11 cellular contexts compared by ENCODE assay signal in the genomic region with DNA sequence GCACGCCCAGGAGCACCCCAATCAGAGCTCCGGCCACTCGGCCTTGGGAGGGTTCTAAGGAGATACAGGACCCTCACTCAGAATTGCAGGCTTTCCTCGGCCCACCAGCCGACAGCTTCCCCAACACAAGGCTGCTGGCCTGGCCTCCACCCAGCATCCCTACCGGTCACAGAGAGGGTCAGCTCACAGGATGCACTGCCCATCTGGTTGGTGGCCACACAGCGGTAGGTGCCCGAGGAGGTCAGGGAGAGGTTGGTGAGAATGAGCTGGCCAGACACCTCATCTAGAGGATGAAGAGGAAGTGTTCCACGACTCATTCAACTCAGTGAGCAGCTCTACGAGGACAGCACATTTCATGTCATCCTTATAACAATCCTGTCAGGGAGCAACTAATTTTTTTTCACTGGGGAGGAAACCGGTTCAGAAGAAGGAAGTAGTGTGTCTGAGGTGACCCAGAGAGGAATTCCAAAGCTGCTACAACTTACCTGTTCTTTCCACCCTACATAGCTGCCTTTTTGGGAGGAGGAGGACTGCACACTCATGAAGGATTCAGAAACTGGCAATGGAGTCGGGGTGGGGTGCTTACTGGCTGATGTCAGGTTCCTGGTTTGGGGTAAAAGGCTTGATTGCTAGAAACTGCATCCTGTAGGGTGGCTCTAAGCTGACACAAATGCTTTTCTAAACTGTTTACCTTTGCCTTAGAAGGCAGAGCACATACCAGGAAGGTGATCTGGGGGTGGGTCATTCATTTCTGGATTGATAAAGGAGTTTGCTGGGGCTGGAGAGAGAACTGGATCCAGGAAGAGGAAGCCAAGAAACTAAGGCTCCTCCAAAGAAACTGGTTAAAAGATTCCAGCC. TPM values are rescaled to one million over a fixed set of nuclear protein-coding genes. Genes with fewer than 3 reads are reported as not detected.
A peak's percentile ranks its signal among the peaks of the same experiment; 100 is the strongest.
DNase-seq lines count a peak whose midpoint lies in the region; ATAC-seq, FAIRE-seq and TF ChIP-seq lines count a peak whose summit lies in the region.
"Had no signal": no experiment of that assay in that cellular context is flagged by ENCODE, and none has a peak within 500 bp of the region (broad histone marks: within the 10 kb centered on the region; RNA-seq: fewer than 3 reads in every experiment).

No MANE protein-coding gene starts in this region.

- no TSS peak for BruUV-seq in K562 (replicated peaks; lab: Mats Ljungman, UMichigan)

- H3K27me3 ChIP-seq in H7 (ENCODE audit: control insufficient read depth, insufficient read depth, low read length): peaks cover 95% of the 10 kb centered on the region
- H3K27me3 ChIP-seq in K562 (ENCODE audit: control insufficient read depth in 2 of 2, insufficient read depth in 2 of 2, low read length in 2 of 2): peaks cover 11 to 51% of the 10 kb centered on the region in 2 experiments; a peak in 4 of 5 replicates
- H3K27me3 ChIP-seq in mucosa of stomach (ENCODE audit: control insufficient read depth, insufficient read depth, low read length): peaks cover 19% of the 10 kb centered on the region

- H3K9me3 ChIP-seq in K562 (replicated peaks; ENCODE audit: control insufficient read depth, insufficient read depth, low read depth, low read length) (no peaks in the 10 kb centered on the region), mucosa of stomach (ENCODE audit: control insufficient read depth, low read length) (no peaks in the 10 kb centered on the region)
- H3K9me3 ChIP-seq: ascending aorta had no signal

- no peak overlapping the region for H3K27ac ChIP-seq in K562 (ENCODE audit: extremely low read depth, low read depth, low read length)
- H3K27ac ChIP-seq: C4-2B had no signal

- ATAC-seq in K562 (no peak), GM18858 (IDR thresholded peaks at IDR 0.05; ENCODE audit: unreplicated experiment) (no peak), GM18511 (IDR thresholded peaks at IDR 0.05; ENCODE audit: unreplicated experiment) (no peak), GM19467 (IDR thresholded peaks at IDR 0.05; ENCODE audit: unreplicated experiment) (no peak), GM18498 (IDR thresholded peaks at IDR 0.05; ENCODE audit: unreplicated experiment) (no peak)

- POLR2A ChIA-PET in K562 (lab: Yijun Ruan, JAX): interaction anchor here (0.5 to 1.0 kb wide), 3 partner anchors 10 to 726 kb away, joined by 3 read pairs; no protein-coding TSS in a partner anchor

- no peak for TF ChIP-seq POLR2A in K562 (conservative IDR thresholded peaks at IDR 0.05)

- H3K4me3 ChIP-seq in H7 (ENCODE audit: insufficient read depth, low read depth, low read length): no peak overlapping the region
- no peak overlapping the region for H3K4me3 ChIP-seq in K562
- no peak overlapping the region for H3K4me3 ChIP-seq in mucosa of stomach (ENCODE audit: low read length)
- H3K4me3 ChIP-seq: ascending aorta had no signal

- intact Hi-C loops in K562 (cut with micrococcal nuclease): no loop called here

- no peak for TF ChIP-seq EP300 in K562 (IDR thresholded peaks at IDR 0.05; ENCODE audit: low read length)

- H3K9ac ChIP-seq in K562 (ENCODE audit: insufficient read depth in 1 of 2, low read depth in 2 of 2, low read length in 2 of 2) (no peak overlapping the region; a peak in 2 of 4 replicates), mucosa of stomach (ENCODE audit: low read length) (peak overlapping the region; percentile 16)

- in situ Hi-C loops in K562 (cut with MboI): no loop called here

- no peaks in the 10 kb centered on the region for H3K9me1 ChIP-seq in K562 (ENCODE audit: control insufficient read depth, insufficient read depth, low read length)

- CTCF ChIA-PET in K562 (lab: Yijun Ruan, JAX; ENCODE audit: low intra/inter-chr PET ratio): no interaction called here

- peaks cover 18 to 24% of the 10 kb centered on the region in 2 experiments; a peak in 4 of 5 replicates for H3K4me1 ChIP-seq in K562 (replicated peaks in 1 of 2; ENCODE audit: control insufficient read depth in 2 of 2, insufficient read depth in 2 of 2, low read length in 2 of 2)
- H3K4me1 ChIP-seq in mucosa of stomach (ENCODE audit: control insufficient read depth, insufficient read depth, low read length): peaks cover 42% of the 10 kb centered on the region

- no peaks in the 10 kb centered on the region for H4K20me1 ChIP-seq in K562 (replicated peaks; ENCODE audit: control insufficient read depth, insufficient read depth, low read length)

- 5% methylated on average over 10 of the region's 12 CpGs for WGBS in K562 (ENCODE audit: insufficient coverage, low coverage, missing lambda C conversion rate)

- FAIRE-seq in K562 (lab: Jason Lieb, UNC): no peak

- peak; percentile 62 for DNase-seq in AG08396 (ENCODE audit: low spot score)
- peak; percentile 22 for DNase-seq in H7
- DNase-seq in K562 (ENCODE audit: extremely low read depth in 1 of 4, low spot score in 3 of 4): no peak
- DNase-seq: NCI-H2081 treated with DMSO at 0.1 percent for 48 hours had no signal

- TF ChIP-seq RAD21 in K562 (CRISPR knock-in tag; conservative IDR thresholded peaks at IDR 0.05 in 1 of 2, IDR thresholded peaks at IDR 0.05 in 1 of 2): no peak

- no peaks in the 10 kb centered on the region for H3K79me2 ChIP-seq in K562 (ENCODE audit: control insufficient read depth, insufficient read depth, low read length)

- H3K36me3 ChIP-seq in H7 (replicated peaks; ENCODE audit: control insufficient read depth, insufficient read depth, low read length): no peaks in the 10 kb centered on the region
- no peaks in the 10 kb centered on the region for H3K36me3 ChIP-seq in K562 (ENCODE audit: control insufficient read depth, insufficient read depth, low read length)
- peaks cover 8% of the 10 kb centered on the region for H3K36me3 ChIP-seq in mucosa of stomach (ENCODE audit: control insufficient read depth, insufficient read depth, low read length)

- no peak overlapping the region for H2AFZ ChIP-seq in K562 (ENCODE audit: low read depth, low read length)

- H3K4me2 ChIP-seq in K562 (ENCODE audit: insufficient read depth, low read length): no peak overlapping the region

- TF ChIP-seq CTCF in K562 (IDR thresholded peaks at IDR 0.05 in 2 of 3, conservative IDR thresholded peaks at IDR 0.05 in 1 of 3; ENCODE audit: insufficient read depth in 2 of 3, low read depth in 1 of 3, low read length in 3 of 3): no peak

RNA-seq across cellular contexts. Expression of a gene that starts 3.3 kb away (rescaled TPM):
- 0.48 and 0.90 TPM in 2 replicates for total RNA-seq in H7 (2014; rRNA removed; shearing (Covaris generic))
- not detected in 2 replicates for total RNA-seq in K562 (2011; cell fraction: chromatin; rRNA removed; ENCODE audit: low replicate concordance)
- total RNA-seq in K562 (2011; cell fraction: nucleolus; rRNA removed): not detected in 2 replicates
- total RNA-seq in K562 (2011; cell fraction: nucleoplasm; rRNA removed): not detected in 2 replicates
- total RNA-seq in K562 (2014; rRNA removed) (not detected in 2 replicates), K562 (2014; rRNA removed; fragmentation: Illumina TruSeq; extraction: Trizol) (not detected in 2 replicates), K562 (2015; rRNA removed; fragmentation: Illumina TruSeq; extraction: Trizol) (not detected in 2 replicates), K562 (2021) (not detected in 2 replicates)
- polyA plus RNA-seq in K562 (2011; rRNA removed) (not detected in 2 replicates), K562 (2014; fragmentation: Illumina TruSeq; extraction: Trizol) (not detected in 2 replicates), K562 (2014; fragmentation: Nextera tagmentation; extraction: Ambion mirVana) (not detected), K562 (2014; rRNA removed) (not detected in 2 replicates)
- 0.06 TPM in 1 of 2 replicates, not detected in the other for polyA plus RNA-seq in K562 (2011; cell fraction: cytosol; rRNA removed)
- polyA plus RNA-seq in K562 (2011; cell fraction: nucleus; rRNA removed): not detected in 2 replicates
- 0.11 and 0.17 TPM in 2 replicates for polyA plus RNA-seq in K562 (2012)
- not detected in 2 replicates for polyA minus RNA-seq in K562 (2011; rRNA and poly(A)+ RNA removed)
- not detected in 2 replicates for polyA minus RNA-seq in K562 (2011; cell fraction: cytosol; rRNA and poly(A)+ RNA removed)
- not detected in 2 replicates for polyA minus RNA-seq in K562 (2011; cell fraction: nucleus; rRNA and poly(A)+ RNA removed)
- total RNA-seq: ascending aorta had no signal

RNA-seq across cellular contexts. Expression of a gene that starts 9.0 kb away (rescaled TPM):
- total RNA-seq in H7 (2014; rRNA removed; shearing (Covaris generic)): 0.80 and 0.85 TPM in 2 replicates
- total RNA-seq in K562 (2011; cell fraction: chromatin; rRNA removed; ENCODE audit: low replicate concordance): 2.1 and 5.7 TPM in 2 replicates
- total RNA-seq in K562 (2011; cell fraction: nucleolus; rRNA removed): 3.7 and 5.8 TPM in 2 replicates
- total RNA-seq in K562 (2011; cell fraction: nucleoplasm; rRNA removed): 3.0 and 5.3 TPM in 2 replicates
- total RNA-seq in K562 (2014; rRNA removed) (2.0 and 3.8 TPM in 2 replicates), K562 (2014; rRNA removed; fragmentation: Illumina TruSeq; extraction: Trizol) (0.29 and 0.61 TPM in 2 replicates), K562 (2015; rRNA removed; fragmentation: Illumina TruSeq; extraction: Trizol) (0.72 and 1.3 TPM in 2 replicates), K562 (2021) (6.8 and 7.8 TPM in 2 replicates)
- polyA plus RNA-seq in K562 (2011; rRNA removed) (3.4 and 4.1 TPM in 2 replicates), K562 (2014; fragmentation: Illumina TruSeq; extraction: Trizol) (3.5 and 4.5 TPM in 2 replicates), K562 (2014; fragmentation: Nextera tagmentation; extraction: Ambion mirVana) (not detected), K562 (2014; rRNA removed) (3.2 and 5.7 TPM in 2 replicates)
- 7.0 and 13.8 TPM in 2 replicates for polyA plus RNA-seq in K562 (2011; cell fraction: cytosol; rRNA removed)
- 13.0 and 27.2 TPM in 2 replicates for polyA plus RNA-seq in K562 (2011; cell fraction: nucleus; rRNA removed)
- polyA plus RNA-seq in K562 (2012): 7.8 and 11.8 TPM in 2 replicates
- polyA minus RNA-seq in K562 (2011; rRNA and poly(A)+ RNA removed): 0.33 and 1.2 TPM in 2 replicates
- 1.4 and 3.2 TPM in 2 replicates for polyA minus RNA-seq in K562 (2011; cell fraction: cytosol; rRNA and poly(A)+ RNA removed)
- 2.0 and 5.9 TPM in 2 replicates for polyA minus RNA-seq in K562 (2011; cell fraction: nucleus; rRNA and poly(A)+ RNA removed)

RNA-seq across cellular contexts. Expression of a gene that starts 13.4 kb away (rescaled TPM):
- 0.38 and 0.85 TPM in 2 replicates for total RNA-seq in H7 (2014; rRNA removed; shearing (Covaris generic))
- total RNA-seq in K562 (2011; cell fraction: chromatin; rRNA removed; ENCODE audit: low replicate concordance): 0.74 and 2.0 TPM in 2 replicates
- total RNA-seq in K562 (2011; cell fraction: nucleolus; rRNA removed): 1.6 and 1.8 TPM in 2 replicates
- total RNA-seq in K562 (2011; cell fraction: nucleoplasm; rRNA removed): 1.2 and 2.9 TPM in 2 replicates
- 0.14 and 0.29 TPM in 2 replicates for total RNA-seq in K562 (2014; rRNA removed)
- 0.18 and 0.22 TPM in 2 replicates for total RNA-seq in K562 (2014; rRNA removed; fragmentation: Illumina TruSeq; extraction: Trizol)
- 0.15 and 0.22 TPM in 2 replicates for total RNA-seq in K562 (2015; rRNA removed; fragmentation: Illumina TruSeq; extraction: Trizol)
- total RNA-seq in K562 (2021): 0.36 and 0.91 TPM in 2 replicates
- 0.47 and 1.1 TPM in 2 replicates for polyA plus RNA-seq in K562 (2011; rRNA removed)
- polyA plus RNA-seq in K562 (2011; cell fraction: cytosol; rRNA removed): 0.31 and 1.9 TPM in 2 replicates
- 1.1 and 4.0 TPM in 2 replicates for polyA plus RNA-seq in K562 (2011; cell fraction: nucleus; rRNA removed)
- 0.70 and 2.0 TPM in 2 replicates for polyA plus RNA-seq in K562 (2012)
- polyA plus RNA-seq in K562 (2014; fragmentation: Illumina TruSeq; extraction: Trizol): 0.65 and 0.90 TPM in 2 replicates
- polyA plus RNA-seq in K562 (2014; fragmentation: Nextera tagmentation; extraction: Ambion mirVana): under 1 TPM; 0.06 to 0.08 TPM
- 0.22 and 1.5 TPM in 2 replicates for polyA plus RNA-seq in K562 (2014; rRNA removed)
- 0.24 and 0.60 TPM in 2 replicates for polyA minus RNA-seq in K562 (2011; rRNA and poly(A)+ RNA removed)
- 0.57 and 1.3 TPM in 2 replicates for polyA minus RNA-seq in K562 (2011; cell fraction: cytosol; rRNA and poly(A)+ RNA removed)
- polyA minus RNA-seq in K562 (2011; cell fraction: nucleus; rRNA and poly(A)+ RNA removed): 0.44 and 0.54 TPM in 2 replicates

RNA-seq across cellular contexts. Expression of a gene that starts 51.5 kb away (rescaled TPM):
- total RNA-seq in H7 (2014; rRNA removed; shearing (Covaris generic)): 10.3 and 18.3 TPM in 2 replicates
- total RNA-seq in K562 (2011; cell fraction: chromatin; rRNA removed; ENCODE audit: low replicate concordance): 3.6 and 10.0 TPM in 2 replicates
- 3.0 and 3.8 TPM in 2 replicates for total RNA-seq in K562 (2011; cell fraction: nucleolus; rRNA removed)
- total RNA-seq in K562 (2011; cell fraction: nucleoplasm; rRNA removed): 4.5 and 7.6 TPM in 2 replicates
- total RNA-seq in K562 (2014; rRNA removed) (5.7 and 6.5 TPM in 2 replicates), K562 (2014; rRNA removed; fragmentation: Illumina TruSeq; extraction: Trizol) (4.5 and 5.1 TPM in 2 replicates), K562 (2015; rRNA removed; fragmentation: Illumina TruSeq; extraction: Trizol) (7.9 and 8.4 TPM in 2 replicates), K562 (2021) (5.1 and 5.3 TPM in 2 replicates)
- polyA plus RNA-seq in K562 (2011; rRNA removed) (2.9 and 4.2 TPM in 2 replicates), K562 (2014; fragmentation: Illumina TruSeq; extraction: Trizol) (4.8 and 7.3 TPM in 2 replicates), K562 (2014; fragmentation: Nextera tagmentation; extraction: Ambion mirVana) (1 to 10 TPM; 1.3 to 1.6 TPM), K562 (2014; rRNA removed) (5.3 and 9.9 TPM in 2 replicates)
- polyA plus RNA-seq in K562 (2011; cell fraction: cytosol; rRNA removed): 1.5 and 1.6 TPM in 2 replicates
- polyA plus RNA-seq in K562 (2011; cell fraction: nucleus; rRNA removed): 6.3 and 11.1 TPM in 2 replicates
- 3.1 and 4.7 TPM in 2 replicates for polyA plus RNA-seq in K562 (2012)
- 1.2 and 1.9 TPM in 2 replicates for polyA minus RNA-seq in K562 (2011; rRNA and poly(A)+ RNA removed)
- polyA minus RNA-seq in K562 (2011; cell fraction: cytosol; rRNA and poly(A)+ RNA removed): 0.38 and 1.0 TPM in 2 replicates
- polyA minus RNA-seq in K562 (2011; cell fraction: nucleus; rRNA and poly(A)+ RNA removed): 3.8 and 5.9 TPM in 2 replicates

Comparison
In these comparisons a context has a peak if more than half of its experiments do, and no peak if none do; other contexts are left out.
1. DNase-seq: peak in AG08396 (single experiment) and H7 (single experiment); none in K562 (0 of 4).